Comparison of ENCODE assay signal across 36 cellular contexts in the genomic region with DNA sequence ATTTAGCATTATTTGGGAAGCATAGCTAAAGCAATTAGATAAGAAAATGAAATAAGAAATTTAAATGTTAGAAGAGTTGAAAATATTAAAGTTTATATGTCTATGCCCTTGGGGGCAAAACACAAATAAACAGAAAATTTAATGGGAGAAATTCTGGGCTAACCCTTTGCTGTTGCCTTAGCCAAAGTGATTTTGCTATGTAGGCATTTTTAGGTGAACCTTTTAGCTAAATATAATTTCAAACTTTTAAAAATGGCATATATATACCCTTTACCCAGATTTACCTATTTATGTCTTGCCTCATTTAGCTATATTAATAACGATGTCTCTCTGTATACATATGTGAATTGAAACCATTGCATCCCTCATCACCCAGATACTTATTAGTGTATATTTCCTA.
"Had no signal": no experiment of that assay in that cellular context is flagged by ENCODE, and none has a peak within 500 bp of the region (broad histone marks: within the 10 kb centered on the region; RNA-seq: fewer than 3 reads in every experiment).

No MANE protein-coding gene starts in this region.

- H3K27ac Mint-ChIP-seq: activated B cell treated with CpG ODN at 0.5 μM for 24 hours; activated CD4-positive, alpha-beta memory T cell treated with anti-CD3 and anti-CD28 coated beads for 36 hours; activated CD4-positive, alpha-beta T cell treated with anti-CD3 and anti-CD28 coated beads, Interleukin-2, amount 10 ng/mL, durations not matched to agents 24 days and 14 days; activated CD8-positive, alpha-beta T cell treated with anti-CD3 and anti-CD28 coated beads for 36 hours; activated naive CD4-positive, alpha-beta T cell treated with anti-CD3 and anti-CD28 coated beads for 36 hours; activated naive CD4-positive, alpha-beta T cell treated with anti-CD3 and anti-CD28 coated beads, Interleukin-2, amount 50 U/mL, for 72 hours; activated naive CD8-positive, alpha-beta T cell treated with anti-CD3 and anti-CD28 coated beads, Interleukin-2, amount 10 ng/mL, durations not matched to agents 7 days and 5 days; activated T-cell treated with anti-CD3 and anti-CD28 coated beads, Interleukin-2, amount 50 U/mL, for 72 hours; activated T-helper 1 cell treated with anti-CD3 and anti-CD28 coated beads, Interleukin-12 subunit alpha, Interleukin-12 subunit beta, Interleukin-2, Interleukin-4 antibody, amounts not matched to agents 30 ng/mL and 10 ng/mL and 1 ng/mL, durations not matched to agents 14 hours and 24 hours and 36 hours; activated T-helper 17 cell treated with anti-CD3 and anti-CD28 coated beads, Interleukin-2, amount 50 U/mL, for 72 hours; T-helper 1 cell treated with Interleukin-12 subunit alpha and Interleukin-12 subunit beta and Interleukin-4 antibody, amounts not matched to agents 30 μg/mL and 1 μg/mL, for 36 hours; T-helper 2 cell treated with Interferon-gamma antibody and Interleukin-4, amounts not matched to agents 5 μg/mL and 100 μg/mL, for 36 hours had no signal

- H3K27me3 ChIP-seq: adrenal gland, body of pancreas, brain microvascular endothelial cell, breast epithelium had no signal

- H3K9me3 Mint-ChIP-seq: activated B cell treated with CpG ODN at 0.5 μM for 24 hours; activated CD4-positive, alpha-beta memory T cell treated with anti-CD3 and anti-CD28 coated beads for 36 hours; activated CD4-positive, alpha-beta T cell treated with anti-CD3 and anti-CD28 coated beads, Interleukin-2, amount 10 ng/mL, durations not matched to agents 24 days and 14 days; activated CD8-positive, alpha-beta T cell treated with anti-CD3 and anti-CD28 coated beads for 36 hours; activated naive CD4-positive, alpha-beta T cell treated with anti-CD3 and anti-CD28 coated beads for 36 hours; activated naive CD4-positive, alpha-beta T cell treated with anti-CD3 and anti-CD28 coated beads, Interleukin-2, amount 50 U/mL, for 72 hours; activated T-cell treated with anti-CD3 and anti-CD28 coated beads, Interleukin-2, amount 50 U/mL, for 4 hours; activated T-cell treated with anti-CD3 and anti-CD28 coated beads, Interleukin-2, amount 50 U/mL, for 72 hours; activated T-helper 1 cell treated with anti-CD3 and anti-CD28 coated beads, Interleukin-12 subunit alpha, Interleukin-12 subunit beta, Interleukin-2, Interleukin-4 antibody, amounts not matched to agents 30 ng/mL and 10 ng/mL and 1 ng/mL, durations not matched to agents 14 hours and 24 hours and 36 hours; activated T-helper 17 cell treated with anti-CD3 and anti-CD28 coated beads, Interleukin-2, amount 50 U/mL, for 72 hours; T-helper 1 cell treated with Interleukin-12 subunit alpha and Interleukin-12 subunit beta and Interleukin-4 antibody, amounts not matched to agents 30 μg/mL and 1 μg/mL, for 36 hours; T-helper 2 cell treated with Interferon-gamma antibody and Interleukin-4, amounts not matched to agents 5 μg/mL and 100 μg/mL, for 36 hours had no signal

- H3K27ac ChIP-seq: adrenal gland, body of pancreas, brain microvascular endothelial cell, breast epithelium, VCaP had no signal

- ATAC-seq: activated CD8-positive, alpha-beta T cell treated with anti-CD3 and anti-CD28 coated beads for 36 hours; activated naive CD4-positive, alpha-beta T cell treated with anti-CD3 and anti-CD28 coated beads, Interleukin-2, amount 50 U/mL, for 72 hours; activated T-cell treated with anti-CD3 and anti-CD28 coated beads, Interleukin-2, amount 50 U/mL, for 4 hours; activated T-cell treated with anti-CD3 and anti-CD28 coated beads, Interleukin-2, amount 50 U/mL, for 72 hours; activated T-helper 17 cell treated with anti-CD3 and anti-CD28 coated beads, Interleukin-2, amount 50 U/mL, for 72 hours; body of pancreas had no signal

- H3K27me3 Mint-ChIP-seq: activated B cell treated with CpG ODN at 0.5 μM for 24 hours; activated CD4-positive, alpha-beta memory T cell treated with anti-CD3 and anti-CD28 coated beads for 36 hours; activated CD4-positive, alpha-beta T cell treated with anti-CD3 and anti-CD28 coated beads, Interleukin-2, amount 10 ng/mL, durations not matched to agents 24 days and 14 days; activated CD8-positive, alpha-beta T cell treated with anti-CD3 and anti-CD28 coated beads for 36 hours; activated naive CD8-positive, alpha-beta T cell treated with anti-CD3 and anti-CD28 coated beads, Interleukin-2, amount 10 ng/mL, durations not matched to agents 7 days and 5 days; activated T-helper 17 cell treated with anti-CD3 and anti-CD28 coated beads, Interleukin-2, amount 50 U/mL, for 72 hours had no signal

- FAIRE-seq: astrocyte, TTC549 had no signal

- H3K9me3 ChIP-seq: adrenal gland, body of pancreas, breast epithelium had no signal

- H3K4me3 Mint-ChIP-seq: activated B cell treated with CpG ODN at 0.5 μM for 24 hours; activated CD4-positive, alpha-beta memory T cell treated with anti-CD3 and anti-CD28 coated beads for 36 hours; activated CD4-positive, alpha-beta T cell treated with anti-CD3 and anti-CD28 coated beads, Interleukin-2, amount 10 ng/mL, durations not matched to agents 24 days and 14 days; activated CD8-positive, alpha-beta T cell treated with anti-CD3 and anti-CD28 coated beads for 36 hours; activated naive CD4-positive, alpha-beta T cell treated with anti-CD3 and anti-CD28 coated beads for 36 hours; activated naive CD8-positive, alpha-beta T cell treated with anti-CD3 and anti-CD28 coated beads, Interleukin-2, amount 10 ng/mL, durations not matched to agents 7 days and 5 days; activated T-cell treated with anti-CD3 and anti-CD28 coated beads, Interleukin-2, amount 50 U/mL, for 4 hours; activated T-cell treated with anti-CD3 and anti-CD28 coated beads, Interleukin-2, amount 50 U/mL, for 72 hours; activated T-helper 1 cell treated with anti-CD3 and anti-CD28 coated beads, Interleukin-12 subunit alpha, Interleukin-12 subunit beta, Interleukin-2, Interleukin-4 antibody, amounts not matched to agents 30 ng/mL and 10 ng/mL and 1 ng/mL, durations not matched to agents 14 hours and 24 hours and 36 hours; activated T-helper 17 cell treated with anti-CD3 and anti-CD28 coated beads, Interleukin-2, amount 50 U/mL, for 72 hours; T-helper 1 cell treated with Interleukin-12 subunit alpha and Interleukin-12 subunit beta and Interleukin-4 antibody, amounts not matched to agents 30 μg/mL and 1 μg/mL, for 36 hours; T-helper 2 cell treated with Interferon-gamma antibody and Interleukin-4, amounts not matched to agents 5 μg/mL and 100 μg/mL, for 36 hours had no signal

- DNase-seq: activated B cell treated with CpG ODN at 0.5 μM for 24 hours; activated CD4-positive, alpha-beta memory T cell treated with anti-CD3 and anti-CD28 coated beads for 36 hours; activated CD4-positive, alpha-beta T cell treated with anti-CD3 and anti-CD28 coated beads for 4 hours; activated CD4-positive, alpha-beta T cell treated with anti-CD3 and anti-CD28 coated beads, Interleukin-2, amount 10 ng/mL, durations not matched to agents 24 days and 14 days; activated CD4-positive, alpha-beta T cell treated with anti-CD3 and anti-CD28 coated beads, Interleukin-2, amount 50 U/mL, for 1 hour; activated CD4-positive, alpha-beta T cell treated with anti-CD3 and anti-CD28 coated beads, Interleukin-2, amount 50 U/mL, for 4 hours; activated CD4-positive, CD25-positive, alpha-beta regulatory T cell treated with anti-CD3 and anti-CD28 coated beads, Interleukin-2, amount 50 U/mL, for 72 hours; activated CD8-positive, alpha-beta memory T cell treated with anti-CD3 and anti-CD28 coated beads, Interleukin-2, amount 50 U/mL, for 4 hours; activated CD8-positive, alpha-beta T cell treated with anti-CD3 and anti-CD28 coated beads for 36 hours; activated effector memory CD4-positive, alpha-beta T cell treated with anti-CD3 and anti-CD28 coated beads, Interleukin-2, amount 50 U/mL, for 16 hours; activated gamma-delta T cell treated with Interleukin-2 at 50 U/mL for 16 hours; activated naive CD4-positive, alpha-beta T cell; activated naive CD4-positive, alpha-beta T cell treated with anti-CD3 and anti-CD28 coated beads for 36 hours; activated naive CD4-positive, alpha-beta T cell treated with anti-CD3 and anti-CD28 coated beads, Interleukin-2, amount 50 U/mL, for 16 hours; activated naive CD8-positive, alpha-beta T cell treated with anti-CD3 and anti-CD28 coated beads, Interleukin-2, amount 10 ng/mL, durations not matched to agents 7 days and 5 days; activated T-cell treated with anti-CD3 and anti-CD28 coated beads for 4 hours; activated T-cell treated with anti-CD3 and anti-CD28 coated beads, Interleukin-2, amount 50 U/mL, for 1 hour; activated T-cell treated with anti-CD3 and anti-CD28 coated beads, Interleukin-2, amount 50 U/mL, for 4 hours; activated T-cell treated with anti-CD3 and anti-CD28 coated beads, Interleukin-2, amount 50 U/mL, for 72 hours; adrenal gland; amniotic stem cell; aorta; body of pancreas; brain microvascular endothelial cell; central memory CD4-positive, alpha-beta T cell; T-helper 2 cell; T-helper 9 cell had no signal

- H3K36me3 ChIP-seq: adrenal gland, brain microvascular endothelial cell, breast epithelium had no signal

- H3K4me3 ChIP-seq: adrenal gland, body of pancreas, breast epithelium had no signal

- H3K4me1 ChIP-seq: adrenal gland, breast epithelium had no signal
